In genomic region chr22:42856179-42856864, GRCh38 we compare ENCODE assay signal across 9 cellular contexts. TPM values are rescaled to one million over a fixed set of nuclear protein-coding genes. Genes with fewer than 3 reads are reported as not detected.
DNase-seq lines count a peak whose midpoint lies in the region; ATAC-seq, FAIRE-seq and TF ChIP-seq lines count a peak whose summit lies in the region.
"Had no signal": no experiment of that assay in that cellular context is flagged by ENCODE, and none has a peak within 500 bp of the region (broad histone marks: within the 10 kb centered on the region; RNA-seq: fewer than 3 reads in every experiment).

No MANE protein-coding gene starts in this region.

- RAD21 ChIA-PET in GM12878 (lab: Charles Lee; ENCODE audit: unreplicated experiment): interaction anchor here (0.6 to 1.9 kb wide), 12 partner anchors 11 to 198 kb away, joined by 3 to 16 read pairs (median 3); partner anchors contain the start of gene PACSIN2

- H3K4me1 ChIP-seq in GM12878 (ENCODE audit: control insufficient read depth, insufficient read depth, low read length) (peaks cover 5% of the 10 kb centered on the region), kidney (ENCODE audit: control insufficient read depth in 1 of 2, insufficient read depth in 1 of 2, low read depth in 1 of 2, low read length in 2 of 2) (peaks cover 3 to 9% of the 10 kb centered on the region in 2 donors)

- no peak for TF ChIP-seq RAD21 in GM12878 (IDR thresholded peaks at IDR 0.05; ENCODE audit: insufficient read depth, low read depth, low read length)

- H3K36me3 Mint-ChIP-seq in T-helper 1 cell treated with Interleukin-12 subunit alpha and Interleukin-12 subunit beta and Interleukin-4 antibody, amounts not matched to agents 30 μg/mL and 1 μg/mL, for 36 hours (ENCODE audit: low read depth): peaks cover 2% of the 10 kb centered on the region

- POLR2A ChIA-PET in GM12878 (lab: Charles Lee): interaction anchor here (0.6 to 2.6 kb wide), 13 partner anchors 10 to 414 kb away, joined by 3 to 11 read pairs (median 4); no protein-coding TSS in a partner anchor

- 0% methylated on average over 24 of the region's 44 CpGs for WGBS in GM12878 (ENCODE audit: insufficient coverage, insufficient replicate concordance, low lambda C conversion rate, missing lambda C conversion rate)

- H3K27ac Mint-ChIP-seq in T-helper 1 cell treated with Interleukin-12 subunit alpha and Interleukin-12 subunit beta and Interleukin-4 antibody, amounts not matched to agents 30 μg/mL and 1 μg/mL, for 36 hours: peak overlapping the region; percentile 90

- peak; percentile 9 to 61 (median 57) for DNase-seq in NCI-H1417 (lab: John Stamatoyannopoulos, UW)
- DNase-seq in NCI-H1417 treated with DMSO at 0.1 percent for 48 hours (lab: John Stamatoyannopoulos, UW): no peak
- no peak for DNase-seq in GM12878 (ENCODE audit: low read depth, low spot score)
- DNase-seq in kidney: peak; percentile 90
- DNase-seq in stimulated activated CD4-positive, alpha-beta T cell treated with anti-CD3 and anti-CD28 coated beads, Interleukin-1b, Interleukin-23, amount 100 ng/mL, for 48 hours: peak; percentile 48
- DNase-seq in superior temporal gyrus (ENCODE audit: extremely low spot score): no peak

- BruUV-seq in GM12878 (replicated peaks; lab: Mats Ljungman, UMichigan): no TSS peak

- SMC1A ChIA-PET in GM12878 (lab: Charles Lee; ENCODE audit: uncharacterized antibody, unreplicated experiment): interaction anchor here (0.6 to 1.7 kb wide), 8 partner anchors 11 to 233 kb away, joined by 3 to 4 read pairs (median 4); no protein-coding TSS in a partner anchor

- peak overlapping the region; percentile 87 for H3K4me3 ChIP-seq in GM12878
- peak overlapping the region; percentile 81 to 91 for H3K4me3 ChIP-seq in kidney (ENCODE audit: low read length in 2 of 2)

- TF ChIP-seq CTCF in GM12878 (IDR thresholded peaks at IDR 0.05 in 2 of 3, conservative IDR thresholded peaks at IDR 0.05 in 1 of 3; ENCODE audit: control insufficient read depth in 2 of 3, extremely low read depth in 1 of 3, insufficient read depth in 1 of 3, low read depth in 3 of 3, low read length in 3 of 3) (no peak), kidney (IDR thresholded peaks at IDR 0.05; ENCODE audit: borderline replicate concordance, extremely low read depth, insufficient read depth) (no peak)

- no peaks in the 10 kb centered on the region for H3K27me3 Mint-ChIP-seq in T-helper 1 cell treated with Interleukin-12 subunit alpha and Interleukin-12 subunit beta and Interleukin-4 antibody, amounts not matched to agents 30 μg/mL and 1 μg/mL, for 36 hours (ENCODE audit: low read depth)

- H3K27ac ChIP-seq in GM12878 (ENCODE audit: control insufficient read depth, insufficient read depth): peak overlapping the region; percentile 94
- H3K27ac ChIP-seq in kidney (ENCODE audit: low read depth in 2 of 2, low read length in 2 of 2): peak overlapping the region; percentile 92 to 94

- intact Hi-C loops in GM12878 (cut with micrococcal nuclease; ENCODE audit: unreplicated experiment) (no loop called here), kidney (cut with DNase I) (no loop called here)

- in situ Hi-C loops in GM12878 (cut with MboI): no loop called here

- H4K20me1 ChIP-seq in GM12878 (ENCODE audit: control insufficient read depth, insufficient read depth): no peaks in the 10 kb centered on the region; the same call in 1 of the 2 replicates

- peak overlapping the region; percentile 35 for H2AFZ ChIP-seq in GM12878 (ENCODE audit: control insufficient read depth, low read depth, low read length)

- peak; percentile 87 for FAIRE-seq in GM12878 (lab: Jason Lieb, UNC)
- FAIRE-seq in kidney (lab: Jason Lieb, UNC): no peak
- FAIRE-seq: G401.6 had no signal

- CTCF ChIA-PET in GM12878 (lab: Yijun Ruan, JAX): interaction anchor here (0.7 to 1.9 kb wide), 7 partner anchors 9 to 834 kb away, joined by 3 to 8 read pairs (median 4); no protein-coding TSS in a partner anchor

- H3K9me3 ChIP-seq in GM12878 (replicated peaks; ENCODE audit: control insufficient read depth, insufficient read depth, low read length) (no peaks in the 10 kb centered on the region; the same call in 2 of the 3 replicates), kidney (ENCODE audit: control insufficient read depth in 1 of 2, low read length in 2 of 2) (no peaks in the 10 kb centered on the region)

- H3K4me3 Mint-ChIP-seq in T-helper 1 cell treated with Interleukin-12 subunit alpha and Interleukin-12 subunit beta and Interleukin-4 antibody, amounts not matched to agents 30 μg/mL and 1 μg/mL, for 36 hours: peak overlapping the region; percentile 85

- peak; percentile 25 for ATAC-seq in HG03159 (IDR thresholded peaks at IDR 0.05; ENCODE audit: unreplicated experiment)
- peak; percentile 43 for ATAC-seq in GM12878

- TF ChIP-seq EP300 in GM12878 (IDR thresholded peaks at IDR 0.05; ENCODE audit: borderline replicate concordance in 1 of 2, control insufficient read depth in 1 of 2, low read depth in 2 of 2, low read length in 2 of 2): no peak

- H3K4me1 Mint-ChIP-seq in T-helper 1 cell treated with Interleukin-12 subunit alpha and Interleukin-12 subunit beta and Interleukin-4 antibody, amounts not matched to agents 30 μg/mL and 1 μg/mL, for 36 hours (ENCODE audit: low read depth): peaks cover 4% of the 10 kb centered on the region

- no peaks in the 10 kb centered on the region; a peak in 1 of 4 replicates for H3K36me3 ChIP-seq in GM12878 (ENCODE audit: control insufficient read depth in 2 of 2, insufficient read depth in 2 of 2, low read length in 1 of 2)
- no peaks in the 10 kb centered on the region for H3K36me3 ChIP-seq in kidney (ENCODE audit: control insufficient read depth in 1 of 2, insufficient read depth in 2 of 2, low read length in 2 of 2)

- peak overlapping the region; percentile 88 for H3K9ac ChIP-seq in GM12878 (ENCODE audit: control insufficient read depth, insufficient read depth, low read length)
- peak overlapping the region; percentile 79 to 97 for H3K9ac ChIP-seq in kidney (ENCODE audit: low read length in 2 of 2)

- H3K9me3 Mint-ChIP-seq in T-helper 1 cell treated with Interleukin-12 subunit alpha and Interleukin-12 subunit beta and Interleukin-4 antibody, amounts not matched to agents 30 μg/mL and 1 μg/mL, for 36 hours: no peaks in the 10 kb centered on the region

- peak; percentile 26; the same call in 1 of the 2 replicates for TF ChIP-seq POLR2A in GM12878 (IDR thresholded peaks at IDR 0.05; ENCODE audit: low read depth, low read length)

- H3K4me2 ChIP-seq in GM12878 (ENCODE audit: control insufficient read depth, insufficient read depth): peak overlapping the region; percentile 96

- H3K79me2 ChIP-seq in GM12878 (ENCODE audit: control insufficient read depth, insufficient read depth, low read length): peaks cover 34% of the 10 kb centered on the region

- H3K27me3 ChIP-seq in GM12878 (replicated peaks in 1 of 2; ENCODE audit: control insufficient read depth in 2 of 2, insufficient read depth in 2 of 2, low read length in 1 of 2): no peaks in the 10 kb centered on the region

TF ChIP-seq in GM12878, 131 proteins besides CTCF, POLR2A, EP300 and RAD21 (continues in another document):
- TF ChIP-seq EED (IDR thresholded peaks at IDR 0.05; ENCODE audit: low read depth) (0 out of 2 replicates have a peak, but pooled peaks have one; percentile 11), HCFC1 (IDR thresholded peaks at IDR 0.05; ENCODE audit: low read length) (peak; percentile 15; the same call in 1 of the 2 replicates), SMAD1 (IDR thresholded peaks at IDR 0.05; ENCODE audit: low read depth, partially characterized antibody) (no peak), TCF12 (IDR thresholded peaks at IDR 0.05; ENCODE audit: low read depth, low read length) (no peak), KAT2A (conservative IDR thresholded peaks at IDR 0.05; ENCODE audit: control insufficient read depth, low read depth, low read length) (no peak), SPI1 (IDR thresholded peaks at IDR 0.05; ENCODE audit: borderline replicate concordance, insufficient read depth, low read depth, low read length) (no peak), NFXL1 (IDR thresholded peaks at IDR 0.05; ENCODE audit: borderline replicate concordance) (no peak), ETV6 (conservative IDR thresholded peaks at IDR 0.05 in 1 of 2, IDR thresholded peaks at IDR 0.05 in 1 of 2; ENCODE audit: borderline replicate concordance in 1 of 2, low read depth in 1 of 2) (no peak), USF1 (IDR thresholded peaks at IDR 0.05; ENCODE audit: borderline replicate concordance, extremely low read length, insufficient read depth, low read depth, low read length) (no peak), SRF (IDR thresholded peaks at IDR 0.05; ENCODE audit: low read depth in 2 of 2, low read length in 2 of 2) (no peak), SUZ12 (IDR thresholded peaks at IDR 0.05; ENCODE audit: unreplicated experiment) (no peak), ASH2L (IDR thresholded peaks at IDR 0.05; ENCODE audit: borderline replicate concordance, low read depth) (no peak)

RNA-seq across cellular contexts. Expression of gene ARFGAP3, which starts 0.8 kb away (rescaled TPM):
- total RNA-seq in GM12878 (2013; cell fraction: nucleolus; rRNA removed): 26.0 and 27.5 TPM in 2 replicates
- total RNA-seq in GM12878 (2014; rRNA removed) (29.7 and 32.8 TPM in 2 replicates), GM12878 (2014; rRNA removed; fragmentation: Illumina TruSeq; extraction: Trizol) (40.9 and 41.2 TPM in 2 replicates), GM12878 (2021) (30.6 and 31.3 TPM in 2 replicates), kidney (97.3 TPM)
- polyA plus RNA-seq in GM12878 (2011; ENCODE audit: low read depth): 24.6 TPM
- polyA plus RNA-seq in GM12878 (2011; rRNA removed) (37.0 and 38.5 TPM in 2 replicates), GM12878 (2014; fragmentation: Illumina TruSeq; extraction: Trizol) (39.9 and 40.8 TPM in 2 replicates), GM12878 (2014; fragmentation: Nextera tagmentation; extraction: Ambion mirVana) (10 to 100 TPM; 39.1 to 42.0 TPM), GM12878 (2014; rRNA removed) (29.8 and 34.5 TPM in 2 replicates), GM12878 (2016; fragmentation: Nextera tagmentation; extraction: Ambion mirVana) (10 to 100 TPM; 43.6 to 50.8 TPM), kidney (ENCODE audit: insufficient read depth, low read depth, low replicate concordance) (29.9 TPM)
- polyA plus RNA-seq in GM12878 (2011; cell fraction: cytosol; rRNA removed): 24.0 and 24.7 TPM in 2 replicates
- polyA plus RNA-seq in GM12878 (2011; cell fraction: nucleus; rRNA removed): 23.9 and 27.9 TPM in 2 replicates
- 37.6 and 38.4 TPM in 2 replicates for polyA plus RNA-seq in GM12878 (2012)
- 31.3 and 32.5 TPM in 2 replicates for polyA minus RNA-seq in GM12878 (2011; rRNA and poly(A)+ RNA removed)
- polyA minus RNA-seq in GM12878 (2011; cell fraction: cytosol; rRNA and poly(A)+ RNA removed): 8.3 and 15.9 TPM in 2 replicates
- 11.7 and 21.0 TPM in 2 replicates for polyA minus RNA-seq in GM12878 (2011; cell fraction: nucleus; rRNA and poly(A)+ RNA removed)

Comparison
In these comparisons a context has a peak if more than half of its experiments do, and no peak if none do; other contexts are left out.
1. DNase-seq: peak in NCI-H1417 (3 of 3), kidney (single experiment) and stimulated activated CD4-positive, alpha-beta T cell treated with anti-CD3 and anti-CD28 coated beads, Interleukin-1b, Interleukin-23, amount 100 ng/mL, for 48 hours (single experiment); none in NCI-H1417 treated with DMSO at 0.1 percent for 48 hours (single experiment), GM12878 (single experiment) and superior temporal gyrus (single experiment).